9 cellular contexts compared by ENCODE assay signal in genomic region chr17:17919169-17920107, GRCh38. TPM values are rescaled to one million over a fixed set of nuclear protein-coding genes. Genes with fewer than 3 reads are reported as not detected.
A peak's percentile ranks its signal among the peaks of the same experiment; 100 is the strongest.
DNase-seq lines count a peak whose midpoint lies in the region; ATAC-seq and TF ChIP-seq lines count a peak whose summit lies in the region.
"Had no signal": no experiment of that assay in that cellular context is flagged by ENCODE, and none has a peak within 500 bp of the region (broad histone marks: within the 10 kb centered on the region; RNA-seq: fewer than 3 reads in every experiment).

No MANE protein-coding gene starts in this region.

- peaks cover 34% of the 10 kb centered on the region for H3K79me2 ChIP-seq in mammary epithelial cell (ENCODE audit: insufficient read depth, low read length)

- H3K36me3 ChIP-seq in WERI-Rb-1 (no peaks in the 10 kb centered on the region), mammary epithelial cell (ENCODE audit: insufficient read depth, low read length) (no peaks in the 10 kb centered on the region)

- dilution Hi-C loops in mammary epithelial cell (cut with HindIII; ENCODE audit: low sequenced_read_pairs) = no loop called here

- peak overlapping the region; percentile 7 for H3K4me2 ChIP-seq in mammary epithelial cell (ENCODE audit: insufficient read depth, low read depth, low read length)

- 41% methylated on average over 4 of the region's 5 CpGs for WGBS in mammary epithelial cell (ENCODE audit: low coverage, missing lambda C conversion rate)

- CTCF ChIA-PET in mammary epithelial cell (lab: Charles Lee; ENCODE audit: low non-redundant PET) = interaction anchor here (0.5 to 1.1 kb wide), 11 partner anchors 13 to 564 kb away, joined by 3 to 19 read pairs (median 5); no protein-coding TSS in a partner anchor

- no peaks in the 10 kb centered on the region for H3K9me3 ChIP-seq in WERI-Rb-1 (ENCODE audit: severe bottlenecking)
- no peaks in the 10 kb centered on the region for H3K9me3 ChIP-seq in mammary epithelial cell (replicated peaks; ENCODE audit: insufficient read depth, low read length)

- peak overlapping the region; percentile 1 for H3K27ac ChIP-seq in WERI-Rb-1
- peak overlapping the region; percentile 84 for H3K27ac ChIP-seq in mammary epithelial cell (ENCODE audit: insufficient read depth, low read depth, low read length)

- peak overlapping the region; percentile 44 for H3K9ac ChIP-seq in mammary epithelial cell (ENCODE audit: insufficient read depth, low read length)

- in situ Hi-C loops in mammary epithelial cell (cut with MboI; ENCODE audit: low sequenced_read_pairs in 2 of 2) = no loop called here

- peak overlapping the region; percentile 31 for H2AFZ ChIP-seq in mammary epithelial cell (ENCODE audit: low read depth, low read length)

- no TSS peak for BruUV-seq in mammary epithelial cell (replicated peaks; lab: Mats Ljungman, UMichigan)

- ATAC-seq in GM18519 (IDR thresholded peaks at IDR 0.05; ENCODE audit: low FRiP score, unreplicated experiment) = no peak

- no peak overlapping the region for H3K4me3 ChIP-seq in WERI-Rb-1 (ENCODE audit: low read depth, low read length)
- no peak overlapping the region for H3K4me3 ChIP-seq in mammary epithelial cell (replicated peaks in 1 of 3; ENCODE audit: insufficient read depth in 1 of 3, low read depth in 2 of 3, low read length in 3 of 3)
- H3K4me3 ChIP-seq: skin epidermis had no signal

- H3K4me1 ChIP-seq in mammary epithelial cell (ENCODE audit: insufficient read depth, low read length) = peaks cover 59% of the 10 kb centered on the region

- intact Hi-C loops in mammary epithelial cell (cut with micrococcal nuclease) = loop anchor here (1.0 to 10.0 kb wide), 9 partner anchors 19 to 565 kb away; partner anchors contain the start of gene RAI1

- no peaks in the 10 kb centered on the region for H4K20me1 ChIP-seq in mammary epithelial cell (ENCODE audit: insufficient read depth, low read length)

- DNase-seq in NK-92 treated with Interleukin-12 subunit alpha and Interleukin-12 subunit beta, amount 100 ng/mL, for 24 hours (lab: John Stamatoyannopoulos, UW) = peak; percentile 27
- DNase-seq in NK-92 (lab: John Stamatoyannopoulos, UW; ENCODE audit: unreplicated experiment) = no peak
- peak; percentile 31 for DNase-seq in NCI-H2107 treated with DMSO at 0.1 percent for 48 hours (lab: John Stamatoyannopoulos, UW; ENCODE audit: unreplicated experiment)
- DNase-seq in WERI-Rb-1 = peak; percentile 85
- peak; percentile 61 for DNase-seq in mammary epithelial cell
- DNase-seq in islet precursor cell = peak; percentile 95
- DNase-seq in stimulated activated CD4-positive, alpha-beta T cell treated with anti-CD3 and anti-CD28 coated beads, Interleukin-1b, Interleukin-23, amount 100 ng/mL, for 4 hours (ENCODE audit: low read depth in 2 of 2) = peak; percentile 38 to 57

- H3K27me3 ChIP-seq in WERI-Rb-1 (ENCODE audit: insufficient read depth, low read depth, severe bottlenecking) (no peaks in the 10 kb centered on the region), mammary epithelial cell (ENCODE audit: insufficient read depth, low read length) (no peaks in the 10 kb centered on the region)

- TF ChIP-seq CTCF in WERI-Rb-1 (IDR thresholded peaks at IDR 0.05; ENCODE audit: low read depth, low read length) (peak; percentile 80), mammary epithelial cell (conservative IDR thresholded peaks at IDR 0.05 in 1 of 2, IDR thresholded peaks at IDR 0.05 in 1 of 2; ENCODE audit: extremely low read depth in 1 of 2, insufficient read depth in 1 of 2, low read depth in 1 of 2, low read length in 2 of 2) (peak; percentile 88 to 94)

RNA-seq across cellular contexts. Expression of gene TOM1L2, which starts 52.8 kb away (rescaled TPM):
- 10 to 100 TPM; 42.8 to 71.1 TPM for total RNA-seq in mammary epithelial cell
- polyA plus RNA-seq in mammary epithelial cell = 47.1 TPM
- 168 TPM for polyA minus RNA-seq in mammary epithelial cell

RNA-seq across cellular contexts. Expression of gene DRC3, which starts 53.2 kb away (rescaled TPM):
- 1 to 10 TPM in 1 of 2 donors, under 1 TPM in 1; 0.85 to 1.0 TPM for total RNA-seq in mammary epithelial cell
- 0.67 TPM for polyA plus RNA-seq in mammary epithelial cell
- not detected for polyA minus RNA-seq in mammary epithelial cell
